Comparison of ENCODE assay signal across 21 cellular contexts in the genomic region with DNA sequence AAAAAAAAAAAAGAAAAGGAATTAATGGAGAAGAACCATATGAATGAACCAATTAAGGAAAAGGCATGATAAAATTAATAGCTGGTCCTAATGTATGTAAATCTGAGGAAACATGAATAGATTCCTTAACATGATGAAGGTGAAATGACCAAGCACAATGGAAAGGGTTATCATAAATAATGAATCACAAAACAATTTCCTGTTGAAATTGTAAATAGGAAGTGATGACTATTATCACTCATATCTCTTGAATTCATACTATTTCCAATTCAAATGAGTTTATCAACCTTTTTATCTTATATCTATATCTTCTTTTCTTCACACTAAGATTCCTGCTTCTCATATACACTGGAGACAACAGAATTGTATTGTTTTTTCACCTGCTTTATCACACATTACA. TPM values are rescaled to one million over a fixed set of nuclear protein-coding genes. Genes with fewer than 3 reads are reported as not detected.
"Had no signal": no experiment of that assay in that cellular context is flagged by ENCODE, and none has a peak within 500 bp of the region (broad histone marks: within the 10 kb centered on the region; RNA-seq: fewer than 3 reads in every experiment).

No MANE protein-coding gene starts in this region.

- H3K36me3 Mint-ChIP-seq: activated naive CD8-positive, alpha-beta T cell; type B pancreatic cell had no signal

- H3K27ac Mint-ChIP-seq: activated CD4-positive, alpha-beta T cell treated with anti-CD3 and anti-CD28 coated beads, Interleukin-2, amount 10 ng/mL, durations not matched to agents 24 days and 14 days; activated CD8-positive, alpha-beta T cell treated with anti-CD3 and anti-CD28 coated beads, Interleukin-2, amount 10 ng/mL, durations not matched to agents 7 days and 5 days; activated naive CD8-positive, alpha-beta T cell; dendritic cell treated with granulocyte-macrophage colony-stimulating factor and Interleukin-4, amounts not matched to agents 40 ng/mL and 50 ng/mL, for 4 days; nephron progenitor cell; progenitor cell of endocrine pancreas; stimulated activated naive CD8-positive, alpha-beta T cell treated with anti-CD3 and anti-CD28 coated beads, Interleukin-15, amount 100 ng/mL, for 72 hours; T-helper 2 cell treated with Interferon-gamma antibody and Interleukin-4, amounts not matched to agents 5 μg/mL and 100 μg/mL, for 36 hours; type B pancreatic cell had no signal

- H3K27me3 Mint-ChIP-seq: activated CD4-positive, alpha-beta T cell treated with anti-CD3 and anti-CD28 coated beads, Interleukin-2, amount 10 ng/mL, durations not matched to agents 24 days and 14 days; activated naive CD8-positive, alpha-beta T cell; dendritic cell treated with granulocyte-macrophage colony-stimulating factor and Interleukin-4, amounts not matched to agents 40 ng/mL and 50 ng/mL, for 4 days; progenitor cell of endocrine pancreas; stimulated activated naive CD8-positive, alpha-beta T cell treated with anti-CD3 and anti-CD28 coated beads, Interleukin-15, amount 100 ng/mL, for 72 hours; type B pancreatic cell had no signal

- H3K4me3 Mint-ChIP-seq: activated CD4-positive, alpha-beta T cell treated with anti-CD3 and anti-CD28 coated beads, Interleukin-2, amount 10 ng/mL, durations not matched to agents 24 days and 14 days; activated CD8-positive, alpha-beta T cell treated with anti-CD3 and anti-CD28 coated beads, Interleukin-2, amount 10 ng/mL, durations not matched to agents 7 days and 5 days; activated naive CD8-positive, alpha-beta T cell; dendritic cell treated with granulocyte-macrophage colony-stimulating factor and Interleukin-4, amounts not matched to agents 40 ng/mL and 50 ng/mL, for 4 days; nephron progenitor cell; stimulated activated naive CD8-positive, alpha-beta T cell treated with anti-CD3 and anti-CD28 coated beads, Interleukin-15, amount 100 ng/mL, for 72 hours; T-helper 2 cell treated with Interferon-gamma antibody and Interleukin-4, amounts not matched to agents 5 μg/mL and 100 μg/mL, for 36 hours; type B pancreatic cell had no signal

- H3K36me3 ChIP-seq: esophagus muscularis mucosa, right atrium auricular region had no signal

- DNase-seq: activated CD4-positive, alpha-beta T cell treated with anti-CD3 and anti-CD28 coated beads, Interleukin-2, amount 10 ng/mL, durations not matched to agents 24 days and 14 days; activated CD4-positive, CD25-positive, alpha-beta regulatory T cell; activated CD8-positive, alpha-beta memory T cell treated with anti-CD3 and anti-CD28 coated beads, Interleukin-2, amount 50 U/mL, for 48 hours; activated CD8-positive, alpha-beta T cell treated with anti-CD3 and anti-CD28 coated beads, Interleukin-2, amount 10 ng/mL, durations not matched to agents 7 days and 5 days; activated gamma-delta T cell treated with Interleukin-2 at 50 U/mL for 16 hours; amniotic stem cell; body of pancreas; cerebellar nuclear complex; nephron progenitor cell; occipital lobe; stimulated activated naive CD8-positive, alpha-beta T cell treated with anti-CD3 and anti-CD28 coated beads, Interleukin-15, amount 100 ng/mL, for 72 hours had no signal

- H3K27ac ChIP-seq: esophagus muscularis mucosa, skin epidermis had no signal

- H3K9me3 Mint-ChIP-seq: activated CD4-positive, alpha-beta T cell treated with anti-CD3 and anti-CD28 coated beads, Interleukin-2, amount 10 ng/mL, durations not matched to agents 24 days and 14 days; nephron progenitor cell; stimulated activated naive CD8-positive, alpha-beta T cell treated with anti-CD3 and anti-CD28 coated beads, Interleukin-15, amount 100 ng/mL, for 72 hours; T-helper 2 cell treated with Interferon-gamma antibody and Interleukin-4, amounts not matched to agents 5 μg/mL and 100 μg/mL, for 36 hours; type B pancreatic cell had no signal

- H3K4me1 Mint-ChIP-seq: activated CD4-positive, alpha-beta T cell treated with anti-CD3 and anti-CD28 coated beads, Interleukin-2, amount 10 ng/mL, durations not matched to agents 24 days and 14 days; stimulated activated naive CD8-positive, alpha-beta T cell treated with anti-CD3 and anti-CD28 coated beads, Interleukin-15, amount 100 ng/mL, for 72 hours had no signal

- H3K4me3 ChIP-seq: body of pancreas, esophagus muscularis mucosa, right atrium auricular region, skin epidermis had no signal

- H3K9me3 ChIP-seq: body of pancreas, esophagus muscularis mucosa, right atrium auricular region had no signal

- H3K27me3 ChIP-seq: body of pancreas, esophagus muscularis mucosa, right atrium auricular region had no signal

RNA-seq across cellular contexts. Expression of a gene that starts 32.0 kb away (rescaled TPM):
- total RNA-seq: activated CD4-positive, alpha-beta T cell treated with anti-CD3 and anti-CD28 coated beads, Interleukin-2, amount 10 ng/mL, durations not matched to agents 24 days and 14 days; activated CD8-positive, alpha-beta T cell treated with anti-CD3 and anti-CD28 coated beads, Interleukin-2, amount 10 ng/mL, durations not matched to agents 7 days and 5 days; body of pancreas; liver; occipital lobe; progenitor cell of endocrine pancreas; temporal lobe had no signal
- polyA plus RNA-seq: liver had no signal

RNA-seq across cellular contexts. Expression of a gene that starts 48.2 kb away (rescaled TPM):
- total RNA-seq: activated CD4-positive, alpha-beta T cell treated with anti-CD3 and anti-CD28 coated beads, Interleukin-2, amount 10 ng/mL, durations not matched to agents 24 days and 14 days; activated CD8-positive, alpha-beta T cell treated with anti-CD3 and anti-CD28 coated beads, Interleukin-2, amount 10 ng/mL, durations not matched to agents 7 days and 5 days; esophagus muscularis mucosa; occipital lobe; progenitor cell of endocrine pancreas; temporal lobe had no signal
